28 cellular contexts compared by ENCODE assay signal in the genomic region with DNA sequence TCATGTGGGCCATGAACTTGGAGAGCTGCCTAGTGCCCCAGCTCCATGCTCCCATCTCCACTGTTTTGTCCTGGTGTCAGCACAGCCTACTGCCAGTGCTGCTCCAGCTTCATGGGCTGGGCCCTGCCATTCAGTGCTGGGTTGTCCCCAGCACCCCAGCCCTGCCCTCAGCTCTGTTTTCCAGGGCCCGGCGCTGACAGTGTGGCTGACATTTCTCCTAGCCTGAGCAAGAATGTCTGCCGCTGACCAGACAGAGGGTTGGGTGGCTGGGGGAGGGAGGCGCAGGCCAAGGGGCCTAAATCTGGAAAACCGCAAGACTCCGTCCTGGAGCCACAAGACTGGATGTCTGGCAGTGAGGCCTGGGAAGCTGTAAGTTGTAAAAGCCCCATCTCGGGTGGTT.
"Had no signal": no experiment of that assay in that cellular context is flagged by ENCODE, and none has a peak within 500 bp of the region (broad histone marks: within the 10 kb centered on the region; RNA-seq: fewer than 3 reads in every experiment).

No MANE protein-coding gene starts in this region.

- H3K9me3 Mint-ChIP-seq: activated B cell treated with CpG ODN at 0.5 μM for 24 hours; activated naive CD4-positive, alpha-beta T cell treated with anti-CD3 and anti-CD28 coated beads for 36 hours; activated naive CD8-positive, alpha-beta T cell treated with anti-CD3 and anti-CD28 coated beads for 36 hours; activated T-helper 1 cell treated with anti-CD3 and anti-CD28 coated beads, Interleukin-12 subunit alpha, Interleukin-12 subunit beta, Interleukin-2, Interleukin-4 antibody, amounts not matched to agents 30 ng/mL and 10 ng/mL and 1 ng/mL, durations not matched to agents 14 hours and 24 hours and 36 hours; naive B cell; stimulated activated naive CD8-positive, alpha-beta T cell treated with anti-CD3 and anti-CD28 coated beads, Interleukin-15, Interleukin-2, amounts not matched to agents 100 ng/mL and 50 ng/mL, for 24 hours; T-cell; T-helper 2 cell treated with Interferon-gamma antibody and Interleukin-4, amounts not matched to agents 5 μg/mL and 100 μg/mL, for 36 hours; type B pancreatic cell had no signal

- ATAC-seq: activated CD4-positive, alpha-beta T cell treated with anti-CD3 and anti-CD28 coated beads for 36 hours; left lung; T-cell had no signal

- H3K4me1 Mint-ChIP-seq: activated B cell treated with CpG ODN at 0.5 μM for 24 hours; activated CD4-positive, alpha-beta T cell treated with anti-CD3 and anti-CD28 coated beads for 36 hours; activated naive CD8-positive, alpha-beta T cell treated with anti-CD3 and anti-CD28 coated beads for 36 hours; naive B cell; T-cell had no signal

- H3K27me3 ChIP-seq: brain microvascular endothelial cell, dorsolateral prefrontal cortex, heart left ventricle, left lung, right atrium auricular region, uterus had no signal

- H3K4me1 ChIP-seq: heart left ventricle, left lung, right atrium auricular region, uterus had no signal

- H3K9me3 ChIP-seq: heart left ventricle, left lung, right atrium auricular region, uterus had no signal

- H3K79me2 ChIP-seq: parathyroid adenoma had no signal

- H3K27me3 Mint-ChIP-seq: activated B cell treated with CpG ODN at 0.5 μM for 24 hours; activated CD4-positive, alpha-beta T cell treated with anti-CD3 and anti-CD28 coated beads for 36 hours; activated naive CD8-positive, alpha-beta T cell treated with anti-CD3 and anti-CD28 coated beads for 36 hours; naive B cell; stimulated activated naive CD8-positive, alpha-beta T cell treated with anti-CD3 and anti-CD28 coated beads, Interleukin-15, Interleukin-2, amounts not matched to agents 100 ng/mL and 50 ng/mL, for 24 hours; T-cell; type B pancreatic cell had no signal

- H3K27ac ChIP-seq: brain microvascular endothelial cell, coronary artery, dorsolateral prefrontal cortex, heart left ventricle, left lung, parathyroid adenoma, right atrium auricular region, uterus had no signal

- H3K4me3 Mint-ChIP-seq: activated B cell treated with CpG ODN at 0.5 μM for 24 hours; activated CD4-positive, alpha-beta T cell treated with anti-CD3 and anti-CD28 coated beads for 36 hours; activated naive CD4-positive, alpha-beta T cell treated with anti-CD3 and anti-CD28 coated beads for 36 hours; activated naive CD8-positive, alpha-beta T cell treated with anti-CD3 and anti-CD28 coated beads for 36 hours; activated T-helper 1 cell treated with anti-CD3 and anti-CD28 coated beads, Interleukin-12 subunit alpha, Interleukin-12 subunit beta, Interleukin-2, Interleukin-4 antibody, amounts not matched to agents 30 ng/mL and 10 ng/mL and 1 ng/mL, durations not matched to agents 14 hours and 24 hours and 36 hours; stimulated activated naive CD8-positive, alpha-beta T cell treated with anti-CD3 and anti-CD28 coated beads, Interleukin-15, Interleukin-2, amounts not matched to agents 100 ng/mL and 50 ng/mL, for 24 hours; T-cell; T-helper 2 cell treated with Interferon-gamma antibody and Interleukin-4, amounts not matched to agents 5 μg/mL and 100 μg/mL, for 36 hours; type B pancreatic cell had no signal

- H3K36me3 ChIP-seq: uterus had no signal

- DNase-seq: activated B cell treated with CpG ODN at 0.5 μM for 24 hours; activated CD4-positive, alpha-beta T cell treated with anti-CD3 and anti-CD28 coated beads for 36 hours; activated effector memory CD4-positive, alpha-beta T cell treated with anti-CD3 and anti-CD28 coated beads, Interleukin-2, amount 50 U/mL, for 16 hours; activated naive CD4-positive, alpha-beta T cell treated with anti-CD3 and anti-CD28 coated beads for 36 hours; activated naive CD8-positive, alpha-beta T cell treated with anti-CD3 and anti-CD28 coated beads for 36 hours; activated T-cell treated with anti-CD3 and anti-CD28 coated beads for 4 hours; amniotic stem cell; brain microvascular endothelial cell; dorsolateral prefrontal cortex; effector memory CD4-positive, alpha-beta T cell; heart left ventricle; kidney glomerular epithelial cell; left lung; naive B cell; occipital lobe; stimulated activated CD4-positive, alpha-beta T cell treated with anti-CD3 and anti-CD28 coated beads, Interleukin-4, amount 100 ng/mL, for 1 hour; substantia nigra; T-cell; uterus had no signal

- H2AFZ ChIP-seq: parathyroid adenoma had no signal

- H3K4me3 ChIP-seq: coronary artery, dorsolateral prefrontal cortex, heart left ventricle, left lung, lung, right atrium auricular region, uterus had no signal

- FAIRE-seq: astrocyte had no signal

- H3K27ac Mint-ChIP-seq: activated B cell treated with CpG ODN at 0.5 μM for 24 hours; activated CD4-positive, alpha-beta T cell treated with anti-CD3 and anti-CD28 coated beads for 36 hours; activated naive CD4-positive, alpha-beta T cell treated with anti-CD3 and anti-CD28 coated beads for 36 hours; activated naive CD8-positive, alpha-beta T cell treated with anti-CD3 and anti-CD28 coated beads for 36 hours; activated T-helper 1 cell treated with anti-CD3 and anti-CD28 coated beads, Interleukin-12 subunit alpha, Interleukin-12 subunit beta, Interleukin-2, Interleukin-4 antibody, amounts not matched to agents 30 ng/mL and 10 ng/mL and 1 ng/mL, durations not matched to agents 14 hours and 24 hours and 36 hours; naive B cell; stimulated activated naive CD8-positive, alpha-beta T cell treated with anti-CD3 and anti-CD28 coated beads, Interleukin-15, Interleukin-2, amounts not matched to agents 100 ng/mL and 50 ng/mL, for 24 hours; T-cell; T-helper 2 cell treated with Interferon-gamma antibody and Interleukin-4, amounts not matched to agents 5 μg/mL and 100 μg/mL, for 36 hours; type B pancreatic cell had no signal

- H3K9ac ChIP-seq: parathyroid adenoma had no signal
